Comparison of ENCODE assay signal across 8 cellular contexts in the genomic region with DNA sequence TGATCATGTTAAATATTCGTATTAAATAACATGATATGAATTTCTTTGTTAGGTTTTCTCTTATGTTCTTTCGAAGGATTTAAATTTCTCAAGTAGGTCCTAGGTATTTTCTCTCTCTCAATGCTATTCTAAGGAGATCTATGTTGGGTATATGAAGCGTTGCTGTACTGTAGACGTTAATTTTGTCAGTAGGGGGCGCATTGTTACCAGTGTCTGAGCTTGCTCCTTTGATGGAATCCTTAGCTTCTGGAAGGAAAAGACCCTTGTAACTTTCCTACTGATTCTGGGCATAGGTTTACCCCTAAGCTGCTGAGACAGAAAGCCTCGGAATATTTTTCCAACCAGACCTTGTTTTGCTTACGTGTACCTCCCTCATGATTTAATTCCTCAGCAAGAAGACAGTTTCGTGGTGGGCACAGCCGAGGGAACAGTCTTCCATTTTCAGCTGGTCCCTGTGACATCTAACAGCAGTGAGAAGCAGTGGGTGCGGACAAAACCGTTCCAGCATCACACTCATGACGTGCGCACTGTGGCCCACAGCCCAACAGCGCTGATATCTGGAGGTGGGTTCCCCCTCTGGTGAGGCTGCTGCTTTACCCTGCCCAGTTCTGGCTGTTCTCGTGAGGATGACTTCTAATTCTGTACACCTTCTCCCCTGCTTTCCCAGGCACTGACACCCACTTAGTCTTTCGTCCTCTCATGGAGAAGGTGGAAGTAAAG. TPM values are rescaled to one million over a fixed set of nuclear protein-coding genes. Genes with fewer than 3 reads are reported as not detected.
DNase-seq lines count a peak whose midpoint lies in the region; ATAC-seq and TF ChIP-seq lines count a peak whose summit lies in the region.

No MANE protein-coding gene starts in this region.

- ATAC-seq in effector memory CD8-positive, alpha-beta T cell (replicated peaks), result peak; percentile 82
- peak; percentile 60 for ATAC-seq in thoracic aorta (ENCODE audit: insufficient number of reproducible peaks, low FRiP score, low read depth)

- H3K9me3 ChIP-seq in WERI-Rb-1 (ENCODE audit: severe bottlenecking), result no peaks in the 10 kb centered on the region
- H3K9me3 ChIP-seq in mesenchymal stem cell (ENCODE audit: control insufficient read depth, low read length), result no peaks in the 10 kb centered on the region
- H3K9me3 ChIP-seq in thoracic aorta, result no peaks in the 10 kb centered on the region

- no peak overlapping the region for H3K27ac Mint-ChIP-seq in effector memory CD8-positive, alpha-beta T cell

- H3K4me3 ChIP-seq in WERI-Rb-1 (ENCODE audit: low read depth, low read length), result no peak overlapping the region
- no peak overlapping the region for H3K4me3 ChIP-seq in mesenchymal stem cell (ENCODE audit: insufficient read depth in 1 of 2, low read depth in 1 of 2, low read length in 2 of 2)
- no peak overlapping the region for H3K4me3 ChIP-seq in thoracic aorta

- H3K4me3 Mint-ChIP-seq in effector memory CD8-positive, alpha-beta T cell, result no peak overlapping the region

- H2BK120ac ChIP-seq in mesenchymal stem cell (ENCODE audit: low read depth, low read length), result no peak overlapping the region

- no peaks in the 10 kb centered on the region for H3K9me3 Mint-ChIP-seq in effector memory CD8-positive, alpha-beta T cell

- H2AK5ac ChIP-seq in mesenchymal stem cell (ENCODE audit: low read length, severe bottlenecking), result no peak overlapping the region

- 74% methylated on average over 13 of the region's 16 CpGs for WGBS in mesenchymal stem cell

- no peak overlapping the region for H3K23ac ChIP-seq in mesenchymal stem cell (ENCODE audit: low read length in 2 of 2)

- H3K36me3 ChIP-seq in WERI-Rb-1 (peaks cover 73% of the 10 kb centered on the region), mesenchymal stem cell (ENCODE audit: control insufficient read depth in 1 of 2, insufficient read depth in 2 of 2, low read depth in 1 of 2, low read length in 2 of 2) (peaks cover 45 to 59% of the 10 kb centered on the region in 2 experiments), thoracic aorta (peaks cover 32% of the 10 kb centered on the region)

- H3K4ac ChIP-seq in mesenchymal stem cell (ENCODE audit: low read depth in 1 of 2, low read length in 2 of 2), result no peak overlapping the region

- H3K27me3 Mint-ChIP-seq in effector memory CD8-positive, alpha-beta T cell, result no peaks in the 10 kb centered on the region

- H3K14ac ChIP-seq in mesenchymal stem cell (ENCODE audit: low read length in 2 of 2), result no peak overlapping the region

- peaks cover 87% of the 10 kb centered on the region for H3K36me3 Mint-ChIP-seq in effector memory CD8-positive, alpha-beta T cell (ENCODE audit: insufficient read depth)

- no peak overlapping the region for H2BK15ac ChIP-seq in mesenchymal stem cell (ENCODE audit: low read depth, poor library complexity, severe bottlenecking)

- H3K4me2 ChIP-seq in mesenchymal stem cell (ENCODE audit: low read length, poor library complexity, severe bottlenecking), result no peak overlapping the region

- H2AFZ ChIP-seq in mesenchymal stem cell (ENCODE audit: low read depth, low read length), result no peak overlapping the region

- no peak overlapping the region for H3K18ac ChIP-seq in mesenchymal stem cell (ENCODE audit: low read depth in 1 of 2, low read length in 2 of 2)

- no peaks in the 10 kb centered on the region for H3K4me1 ChIP-seq in mesenchymal stem cell (ENCODE audit: control insufficient read depth, insufficient read depth, low read depth, low read length)
- peaks cover 6 to 12% of the 10 kb centered on the region in 2 donors for H3K4me1 ChIP-seq in thoracic aorta (ENCODE audit: control insufficient read depth in 1 of 2, low read depth in 2 of 2)

- TF ChIP-seq CTCF in GM12872 (IDR thresholded peaks at IDR 0.05; ENCODE audit: insufficient read depth, low read depth, low read length) (peak; percentile 74), WERI-Rb-1 (IDR thresholded peaks at IDR 0.05; ENCODE audit: low read depth, low read length) (peak; percentile 69), thoracic aorta (IDR thresholded peaks at IDR 0.05) (peak; percentile 75)

- H2BK5ac ChIP-seq in mesenchymal stem cell (ENCODE audit: low read depth, low read length, poor library complexity, severe bottlenecking), result no peak overlapping the region

- peak; percentile 79 for DNase-seq in AG08395 (ENCODE audit: low spot score)
- DNase-seq in NCI-H2107 (lab: John Stamatoyannopoulos, UW), result peak; percentile 27
- DNase-seq in WERI-Rb-1, result peak; percentile 60
- DNase-seq in effector memory CD8-positive, alpha-beta T cell, result peak; percentile 54 to 65 (median 63)
- DNase-seq in mesenchymal stem cell, result peak; percentile 81
- peak; percentile 17 for DNase-seq in thoracic aorta (ENCODE audit: low spot score)
- no peak for DNase-seq in cerebellar nuclear complex (lab: John Stamatoyannopoulos, UW)

- H3K79me1 ChIP-seq in mesenchymal stem cell (replicated peaks; ENCODE audit: low read length, poor library complexity, severe bottlenecking), result peaks cover 18% of the 10 kb centered on the region

- H3K9ac ChIP-seq in mesenchymal stem cell (ENCODE audit: low read length), result no peak overlapping the region

- H3K4me1 Mint-ChIP-seq in effector memory CD8-positive, alpha-beta T cell (ENCODE audit: low read depth in 2 of 2), result peaks cover 0 to 3% of the 10 kb centered on the region in 2 donors

- no peak overlapping the region for H3K27ac ChIP-seq in WERI-Rb-1
- H3K27ac ChIP-seq in mesenchymal stem cell (ENCODE audit: low read length, poor library complexity, severe bottlenecking), result no peak overlapping the region
- H3K27ac ChIP-seq in thoracic aorta, result no peak overlapping the region

- H2BK12ac ChIP-seq in mesenchymal stem cell (ENCODE audit: low read length in 2 of 2), result peak overlapping the region in 1 of 2 experiments; percentile 84

- no peak overlapping the region for H4K91ac ChIP-seq in mesenchymal stem cell (ENCODE audit: low read length)

- H3K27me3 ChIP-seq in WERI-Rb-1 (ENCODE audit: insufficient read depth, low read depth, severe bottlenecking), result no peaks in the 10 kb centered on the region
- no peaks in the 10 kb centered on the region for H3K27me3 ChIP-seq in mesenchymal stem cell (ENCODE audit: control insufficient read depth in 1 of 2, insufficient read depth in 1 of 2, low read length in 2 of 2)
- no peaks in the 10 kb centered on the region for H3K27me3 ChIP-seq in thoracic aorta (replicated peaks; ENCODE audit: insufficient read depth)

- no peak overlapping the region for H4K8ac ChIP-seq in mesenchymal stem cell (ENCODE audit: low read length)

RNA-seq across cellular contexts. Expression of gene UTP4, which starts 17.9 kb away (rescaled TPM):
- 27.9 TPM for polyA plus RNA-seq in mesenchymal stem cell (2013, experiment 1 of 2)
- 27.8 TPM for polyA plus RNA-seq in mesenchymal stem cell (2013, experiment 2 of 2)
- total RNA-seq in thoracic aorta, result 10 to 100 TPM; 44.5 to 59.7 TPM

RNA-seq across cellular contexts. Expression of gene CHTF8, which starts 17.9 kb away (rescaled TPM):
- polyA plus RNA-seq in mesenchymal stem cell (2013, experiment 1 of 2), result 68.6 TPM
- 67.4 TPM for polyA plus RNA-seq in mesenchymal stem cell (2013, experiment 2 of 2)
- total RNA-seq in thoracic aorta, result 10 to 100 TPM; 63.7 to 99.5 TPM

RNA-seq across cellular contexts. Expression of gene SNTB2, which starts 36.7 kb away (rescaled TPM):
- polyA plus RNA-seq in mesenchymal stem cell (2013, experiment 1 of 2), result 8.5 TPM
- 8.2 TPM for polyA plus RNA-seq in mesenchymal stem cell (2013, experiment 2 of 2)
- total RNA-seq in thoracic aorta, result 10 to 100 TPM; 39.4 to 65.5 TPM

RNA-seq across cellular contexts. Expression of gene HAS3, which starts 44.9 kb away (rescaled TPM):
- polyA plus RNA-seq in mesenchymal stem cell (2013, experiment 1 of 2), result 0.06 TPM
- 0.10 TPM for polyA plus RNA-seq in mesenchymal stem cell (2013, experiment 2 of 2)
- total RNA-seq in thoracic aorta, result 1 to 10 TPM; 1.8 to 2.7 TPM

Comparison
In these comparisons a context has a peak if more than half of its experiments do, and no peak if none do; other contexts are left out.
1. DNase-seq: peak in AG08395 (single experiment), NCI-H2107 (single experiment), WERI-Rb-1 (single experiment), effector memory CD8-positive, alpha-beta T cell (3 of 3), mesenchymal stem cell (single experiment) and thoracic aorta (single experiment); none in cerebellar nuclear complex (0 of 2).
2. Peak in every context shown above with its lines, with median percentiles within 50 percentile points of each other: CTCF ChIP-seq.